Comparison of ENCODE assay signal across 6 cellular contexts in the genomic region with DNA sequence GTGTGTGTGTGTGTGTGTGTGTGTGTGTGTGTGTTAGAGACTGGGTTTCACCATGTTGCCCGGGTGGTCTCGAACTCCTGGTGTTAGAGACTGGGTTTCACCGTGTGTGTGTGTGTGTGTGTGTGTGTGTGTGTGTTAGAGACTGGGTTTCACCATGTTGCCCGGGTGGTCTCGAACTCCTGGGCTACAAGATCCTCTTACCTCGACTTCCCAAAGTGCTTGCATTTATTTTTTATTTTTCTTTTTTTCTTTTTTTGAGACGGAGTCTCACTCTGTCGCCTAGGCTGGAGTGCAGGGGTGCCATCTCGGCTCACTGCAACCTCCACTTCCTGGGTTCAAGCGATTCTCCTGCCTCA. TPM values are rescaled to one million over a fixed set of nuclear protein-coding genes. Genes with fewer than 3 reads are reported as not detected.
A peak's percentile ranks its signal among the peaks of the same experiment; 100 is the strongest.
DNase-seq lines count a peak whose midpoint lies in the region; ATAC-seq and TF ChIP-seq lines count a peak whose summit lies in the region.
"Not testable (repeated sequence)": the region's sequence is repeated elsewhere in the genome, so short reads cannot be mapped to it uniquely, and the experiment has no call there.

No MANE protein-coding gene starts in this region.

- WGBS in esophagus muscularis mucosa: 77% methylated on average over 10 of the region's 10 CpGs

- H2AFZ ChIP-seq in OCI-LY3 (ENCODE audit: low read depth, low read length): not testable (repeated sequence)

- ATAC-seq in CD4-positive, CD25-positive, alpha-beta regulatory T cell (ENCODE audit: low read depth in 2 of 2); stimulated activated effector memory CD8-positive, alpha-beta T cell treated with anti-CD3 and anti-CD28 coated beads, Interleukin-12 subunit alpha, Interleukin-12 subunit beta, amount 100 ng/mL, for 72 hours: not testable (repeated sequence)

- peak overlapping the region; percentile 61 to 89 (median 86) for H3K4me3 Mint-ChIP-seq in CD4-positive, CD25-positive, alpha-beta regulatory T cell
- H3K4me3 Mint-ChIP-seq in activated naive CD8-positive, alpha-beta T cell: peak overlapping the region; percentile 88
- H3K4me3 Mint-ChIP-seq in stimulated activated effector memory CD8-positive, alpha-beta T cell treated with anti-CD3 and anti-CD28 coated beads, Interleukin-12 subunit alpha, Interleukin-12 subunit beta, amount 100 ng/mL, for 72 hours: peak overlapping the region; percentile 95

- peak overlapping the region; percentile 14 for H3K27ac ChIP-seq in CD4-positive, CD25-positive, alpha-beta regulatory T cell (ENCODE audit: insufficient read depth, low read length, poor library complexity, severe bottlenecking)
- peak overlapping the region; percentile 40 for H3K27ac ChIP-seq in OCI-LY3 (ENCODE audit: low read length)
- peak overlapping the region; percentile 86 to 91 (median 90) for H3K27ac ChIP-seq in esophagus muscularis mucosa (replicated peaks in 1 of 4)
- H3K27ac ChIP-seq in mucosa of rectum (ENCODE audit: low read depth in 2 of 2, low read length in 2 of 2): peak overlapping the region in 1 of 2 donors; percentile 75

- H3K4me1 Mint-ChIP-seq in CD4-positive, CD25-positive, alpha-beta regulatory T cell: peaks cover 4 to 72% (median 46%) of the 10 kb centered on the region in 4 donors
- H3K4me1 Mint-ChIP-seq in activated naive CD8-positive, alpha-beta T cell (ENCODE audit: low read depth): peaks cover 59% of the 10 kb centered on the region
- H3K4me1 Mint-ChIP-seq in stimulated activated effector memory CD8-positive, alpha-beta T cell treated with anti-CD3 and anti-CD28 coated beads, Interleukin-12 subunit alpha, Interleukin-12 subunit beta, amount 100 ng/mL, for 72 hours: peaks cover 52% of the 10 kb centered on the region

- H3K9me3 ChIP-seq in CD4-positive, CD25-positive, alpha-beta regulatory T cell (ENCODE audit: control insufficient read depth in 2 of 2, low read length in 2 of 2); OCI-LY3 (ENCODE audit: insufficient read depth, low read length); esophagus muscularis mucosa; mucosa of rectum (ENCODE audit: control insufficient read depth in 2 of 2, low read length in 2 of 2): not testable (repeated sequence)

- peak overlapping the region; percentile 99 for H3K4me2 ChIP-seq in OCI-LY3 (ENCODE audit: low read length)

- DNase-seq in CD4-positive, CD25-positive, alpha-beta regulatory T cell; esophagus muscularis mucosa (ENCODE audit: extremely low spot score); stimulated activated effector memory CD8-positive, alpha-beta T cell treated with anti-CD3 and anti-CD28 coated beads, Interleukin-12 subunit alpha, Interleukin-12 subunit beta, amount 100 ng/mL, for 72 hours (ENCODE audit: low spot score in 2 of 2): not testable (repeated sequence)

- peak overlapping the region; percentile 67 to 90 (median 80) for H3K27ac Mint-ChIP-seq in CD4-positive, CD25-positive, alpha-beta regulatory T cell
- peak overlapping the region; percentile 90 for H3K27ac Mint-ChIP-seq in activated naive CD8-positive, alpha-beta T cell
- peak overlapping the region; percentile 87 for H3K27ac Mint-ChIP-seq in stimulated activated effector memory CD8-positive, alpha-beta T cell treated with anti-CD3 and anti-CD28 coated beads, Interleukin-12 subunit alpha, Interleukin-12 subunit beta, amount 100 ng/mL, for 72 hours

- H4K20me1 ChIP-seq in OCI-LY3 (ENCODE audit: insufficient read depth, low read length): peaks cover 35% of the 10 kb centered on the region

- not testable (repeated sequence) for H3K9me3 Mint-ChIP-seq in CD4-positive, CD25-positive, alpha-beta regulatory T cell; activated naive CD8-positive, alpha-beta T cell (ENCODE audit: low read depth); stimulated activated effector memory CD8-positive, alpha-beta T cell treated with anti-CD3 and anti-CD28 coated beads, Interleukin-12 subunit alpha, Interleukin-12 subunit beta, amount 100 ng/mL, for 72 hours

- intact Hi-C loops in esophagus muscularis mucosa (cut with DNase I): not testable (repeated sequence)

- not testable (repeated sequence) for H3K27me3 Mint-ChIP-seq in CD4-positive, CD25-positive, alpha-beta regulatory T cell; activated naive CD8-positive, alpha-beta T cell

- TF ChIP-seq EP300 in esophagus muscularis mucosa (IDR thresholded peaks at IDR 0.05): not testable (repeated sequence)

- H3K36me3 Mint-ChIP-seq in CD4-positive, CD25-positive, alpha-beta regulatory T cell: peaks cover 12% of the 10 kb centered on the region
- H3K36me3 Mint-ChIP-seq in activated naive CD8-positive, alpha-beta T cell: not testable (repeated sequence)
- H3K36me3 Mint-ChIP-seq in stimulated activated effector memory CD8-positive, alpha-beta T cell treated with anti-CD3 and anti-CD28 coated beads, Interleukin-12 subunit alpha, Interleukin-12 subunit beta, amount 100 ng/mL, for 72 hours: peaks cover 36% of the 10 kb centered on the region

- not testable (repeated sequence) for TF ChIP-seq POLR2A in esophagus muscularis mucosa (IDR thresholded peaks at IDR 0.05; ENCODE audit: low read depth)

- H3K9ac ChIP-seq in OCI-LY3 (ENCODE audit: low read length) (peak overlapping the region; percentile 90; the same call in 1 of the 2 replicates), mucosa of rectum (ENCODE audit: low read depth in 1 of 2, low read length in 2 of 2) (peak overlapping the region in 1 of 2 donors; percentile 78)

- H3K27me3 ChIP-seq in CD4-positive, CD25-positive, alpha-beta regulatory T cell (ENCODE audit: control insufficient read depth, insufficient read depth, low read length); OCI-LY3 (ENCODE audit: low read depth, low read length); esophagus muscularis mucosa; mucosa of rectum (ENCODE audit: control insufficient read depth in 2 of 2, insufficient read depth in 2 of 2, low read length in 2 of 2): not testable (repeated sequence)

- TF ChIP-seq CTCF in OCI-LY3 (IDR thresholded peaks at IDR 0.05; ENCODE audit: low read depth, low read length); esophagus muscularis mucosa (IDR thresholded peaks at IDR 0.05): not testable (repeated sequence)

- peaks cover 53% of the 10 kb centered on the region for H3K4me1 ChIP-seq in CD4-positive, CD25-positive, alpha-beta regulatory T cell (ENCODE audit: control insufficient read depth, insufficient read depth, low read length, poor library complexity, severe bottlenecking)
- H3K4me1 ChIP-seq in OCI-LY3 (ENCODE audit: low read length): peaks cover 31% of the 10 kb centered on the region
- peaks cover 23 to 46% (median 36%) of the 10 kb centered on the region in 4 donors for H3K4me1 ChIP-seq in esophagus muscularis mucosa
- peaks cover 14 to 15% of the 10 kb centered on the region in 2 donors for H3K4me1 ChIP-seq in mucosa of rectum (ENCODE audit: control insufficient read depth in 2 of 2, insufficient read depth in 2 of 2, low read length in 2 of 2)

- H3K79me2 ChIP-seq in OCI-LY3 (ENCODE audit: low read length): peaks cover 44% of the 10 kb centered on the region

- peak overlapping the region; percentile 75 for H3K4me3 ChIP-seq in CD4-positive, CD25-positive, alpha-beta regulatory T cell (ENCODE audit: low read depth, low read length)
- H3K4me3 ChIP-seq in OCI-LY3 (ENCODE audit: low read length) (peak overlapping the region; percentile 100), esophagus muscularis mucosa (peak overlapping the region; percentile 86 to 99 (median 95)), mucosa of rectum (ENCODE audit: low read length in 2 of 2) (peak overlapping the region; percentile 80 to 84)

- not testable (repeated sequence) for H3K36me3 ChIP-seq in CD4-positive, CD25-positive, alpha-beta regulatory T cell (ENCODE audit: control insufficient read depth, insufficient read depth, low read length); mucosa of rectum (ENCODE audit: control insufficient read depth in 2 of 2, insufficient read depth in 2 of 2, low read length in 2 of 2)
- H3K36me3 ChIP-seq in OCI-LY3 (replicated peaks; ENCODE audit: low read depth, low read length) (peaks cover 28% of the 10 kb centered on the region), esophagus muscularis mucosa (peaks cover 0 to 11% (median 4%) of the 10 kb centered on the region in 4 donors)

RNA-seq across cellular contexts. Expression of gene GGA2, which starts 0.6 kb away (rescaled TPM):
- total RNA-seq in CD4-positive, CD25-positive, alpha-beta regulatory T cell: 109 TPM
- polyA plus RNA-seq in CD4-positive, CD25-positive, alpha-beta regulatory T cell: 10 to 100 TPM; 46.5 to 52.8 (median 49.4) TPM
- 10 to 100 TPM; 20.3 to 37.3 (median 23.0) TPM for total RNA-seq in esophagus muscularis mucosa

RNA-seq across cellular contexts. Expression of gene EARS2, which starts 46.3 kb away (rescaled TPM):
- 10.2 TPM for total RNA-seq in CD4-positive, CD25-positive, alpha-beta regulatory T cell
- polyA plus RNA-seq in CD4-positive, CD25-positive, alpha-beta regulatory T cell: 10 to 100 TPM in 3 of 4 donors, 1 to 10 TPM in 1; 9.5 to 13.5 (median 12.0) TPM
- total RNA-seq in esophagus muscularis mucosa: 10 to 100 TPM; 14.2 to 24.4 (median 18.2) TPM

RNA-seq across cellular contexts. Expression of gene UBFD1, which starts 46.6 kb away (rescaled TPM):
- 38.8 TPM for total RNA-seq in CD4-positive, CD25-positive, alpha-beta regulatory T cell
- 10 to 100 TPM; 13.0 to 17.5 (median 14.7) TPM for polyA plus RNA-seq in CD4-positive, CD25-positive, alpha-beta regulatory T cell
- 10 to 100 TPM; 39.1 to 86.8 (median 65.5) TPM for total RNA-seq in esophagus muscularis mucosa

RNA-seq across cellular contexts. Expression of gene COG7, which starts 57.9 kb away (rescaled TPM):
- total RNA-seq in CD4-positive, CD25-positive, alpha-beta regulatory T cell: 18.7 TPM
- 10 to 100 TPM in 3 of 4 donors, 1 to 10 TPM in 1; 9.2 to 14.1 (median 11.1) TPM for polyA plus RNA-seq in CD4-positive, CD25-positive, alpha-beta regulatory T cell
- total RNA-seq in esophagus muscularis mucosa: 10 to 100 TPM; 11.9 to 23.7 (median 15.1) TPM
